ENCODE assay signal across 33 cellular contexts in the genomic region with DNA sequence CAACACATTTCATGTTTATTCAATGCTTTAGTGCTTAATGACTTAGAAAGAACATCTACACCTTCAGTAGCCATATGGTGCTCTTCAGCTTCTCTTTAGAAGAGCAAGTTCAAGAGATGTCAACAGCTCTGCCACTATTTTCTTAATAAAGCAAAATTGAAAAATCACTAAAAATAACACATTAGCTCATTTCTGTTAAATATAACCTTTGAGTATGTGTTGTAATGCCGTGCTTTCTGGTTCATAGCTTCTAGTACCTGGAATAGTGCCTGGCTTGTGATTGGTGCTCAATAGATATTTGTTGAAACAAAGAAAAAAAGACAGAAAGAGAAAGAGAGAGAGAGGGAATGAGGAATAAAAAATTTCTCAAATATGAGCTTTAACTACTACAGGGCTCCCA.
"Had no signal": no experiment of that assay in that cellular context is flagged by ENCODE, and none has a peak within 500 bp of the region (broad histone marks: within the 10 kb centered on the region; RNA-seq: fewer than 3 reads in every experiment).

No MANE protein-coding gene starts in this region.

- H3K4me3 Mint-ChIP-seq: activated CD4-positive, alpha-beta T cell treated with anti-CD3 and anti-CD28 coated beads, Interleukin-2, amount 10 ng/mL, durations not matched to agents 24 days and 14 days; activated CD8-positive, alpha-beta T cell treated with anti-CD3 and anti-CD28 coated beads for 36 hours; activated naive CD8-positive, alpha-beta T cell treated with anti-CD3 and anti-CD28 coated beads for 36 hours; activated T-cell treated with anti-CD3 and anti-CD28 coated beads, Interleukin-2, amount 50 U/mL, for 72 hours; activated T-helper 17 cell treated with anti-CD3 and anti-CD28 coated beads, Interleukin-2, amount 50 U/mL, for 72 hours; central memory CD8-positive, alpha-beta T cell had no signal

- H3K4me1 Mint-ChIP-seq: activated CD4-positive, alpha-beta T cell treated with anti-CD3 and anti-CD28 coated beads, Interleukin-2, amount 10 ng/mL, durations not matched to agents 24 days and 14 days; activated naive CD8-positive, alpha-beta T cell treated with anti-CD3 and anti-CD28 coated beads for 36 hours; activated T-helper 17 cell treated with anti-CD3 and anti-CD28 coated beads, Interleukin-2, amount 50 U/mL, for 72 hours; central memory CD8-positive, alpha-beta T cell had no signal

- H3K9me3 Mint-ChIP-seq: activated CD4-positive, alpha-beta T cell treated with anti-CD3 and anti-CD28 coated beads, Interleukin-2, amount 10 ng/mL, durations not matched to agents 24 days and 14 days; activated naive CD8-positive, alpha-beta T cell treated with anti-CD3 and anti-CD28 coated beads for 36 hours had no signal

- H3K4me2 ChIP-seq: KMS-11 had no signal

- H3K36me3 Mint-ChIP-seq: activated naive CD8-positive, alpha-beta T cell treated with anti-CD3 and anti-CD28 coated beads for 36 hours had no signal

- ATAC-seq: activated CD8-positive, alpha-beta T cell treated with anti-CD3 and anti-CD28 coated beads for 36 hours; activated T-cell treated with anti-CD3 and anti-CD28 coated beads, Interleukin-2, amount 50 U/mL, for 72 hours; activated T-helper 17 cell treated with anti-CD3 and anti-CD28 coated beads, Interleukin-2, amount 50 U/mL, for 72 hours; PC-3; Right ventricle myocardium inferior had no signal

- H3K36me3 ChIP-seq: brain microvascular endothelial cell, cardiac muscle cell, Peyer's patch had no signal

- H3K27me3 Mint-ChIP-seq: activated CD4-positive, alpha-beta T cell treated with anti-CD3 and anti-CD28 coated beads, Interleukin-2, amount 10 ng/mL, durations not matched to agents 24 days and 14 days; activated naive CD8-positive, alpha-beta T cell treated with anti-CD3 and anti-CD28 coated beads for 36 hours; central memory CD8-positive, alpha-beta T cell had no signal

- H3K9ac ChIP-seq: KMS-11 had no signal

- H3K4me1 ChIP-seq: Peyer's patch had no signal

- H3K27ac Mint-ChIP-seq: activated CD4-positive, alpha-beta T cell treated with anti-CD3 and anti-CD28 coated beads, Interleukin-2, amount 10 ng/mL, durations not matched to agents 24 days and 14 days; activated CD8-positive, alpha-beta T cell treated with anti-CD3 and anti-CD28 coated beads for 36 hours; activated naive CD8-positive, alpha-beta T cell treated with anti-CD3 and anti-CD28 coated beads for 36 hours; activated T-cell treated with anti-CD3 and anti-CD28 coated beads, Interleukin-2, amount 50 U/mL, for 72 hours; activated T-helper 17 cell treated with anti-CD3 and anti-CD28 coated beads, Interleukin-2, amount 50 U/mL, for 72 hours had no signal

- H3K27me3 ChIP-seq: brain microvascular endothelial cell, cardiac muscle cell, Peyer's patch had no signal

- H3K27ac ChIP-seq: brain microvascular endothelial cell, cardiac muscle cell, KMS-11, Peyer's patch had no signal

- DNase-seq: activated CD4-positive, alpha-beta T cell treated with anti-CD3 and anti-CD28 coated beads, Interleukin-2, amount 10 ng/mL, durations not matched to agents 24 days and 14 days; activated CD4-positive, alpha-beta T cell treated with anti-CD3 and anti-CD28 coated beads, Interleukin-2, amount 50 U/mL, for 4 hours; activated CD8-positive, alpha-beta T cell treated with anti-CD3 and anti-CD28 coated beads for 36 hours; activated effector memory CD4-positive, alpha-beta T cell treated with anti-CD3 and anti-CD28 coated beads, Interleukin-2, amount 50 U/mL, for 16 hours; activated naive CD4-positive, alpha-beta T cell; activated naive CD4-positive, alpha-beta T cell treated with anti-CD3 and anti-CD28 coated beads, Interleukin-2, amount 50 U/mL, for 16 hours; activated naive CD8-positive, alpha-beta T cell treated with anti-CD3 and anti-CD28 coated beads for 36 hours; activated T-cell treated with anti-CD3 and anti-CD28 coated beads, Interleukin-2, amount 50 U/mL, for 1 hour; activated T-cell treated with anti-CD3 and anti-CD28 coated beads, Interleukin-2, amount 50 U/mL, for 72 hours; amniotic stem cell; aorta; brain microvascular endothelial cell; NCI-H1092 treated with DMSO at 0.1 percent for 48 hours; NCI-H1417; NCI-H146; NCI-H1930; NCI-H2081 treated with DMSO at 0.1 percent for 48 hours; NCI-H226; NCI-H510A; NCI-H526; NCI-H748 treated with DMSO at 0.1 percent for 48 hours; NK-92 treated with Interleukin-12 subunit alpha and Interleukin-12 subunit beta, amount 100 ng/mL, for 24 hours; PC-3; Peyer's patch; RPMI8226; SW 1271; T-helper 1 cell; T1000 had no signal

- H3K4me3 ChIP-seq: cardiac muscle cell, Peyer's patch had no signal

- H3K9me3 ChIP-seq: Peyer's patch had no signal
